Comparison of ENCODE assay signal across 8 cellular contexts in the genomic region with DNA sequence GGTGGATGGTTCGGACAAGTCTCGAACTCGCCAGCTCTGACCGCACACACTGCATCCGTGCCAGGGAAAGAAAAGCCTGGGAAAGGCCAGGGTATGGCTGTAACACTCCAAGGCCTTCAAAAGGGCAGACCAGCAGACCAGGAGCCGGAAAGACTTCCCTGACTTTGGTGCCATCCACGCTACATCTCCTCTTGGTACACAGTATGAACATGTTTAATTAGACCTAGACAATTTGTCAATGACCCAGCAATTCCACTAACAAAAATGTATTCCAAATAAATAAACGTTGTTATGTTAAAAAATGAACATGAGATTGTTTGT. TPM values are rescaled to one million over a fixed set of nuclear protein-coding genes. Genes with fewer than 3 reads are reported as not detected.
DNase-seq lines count a peak whose midpoint lies in the region; ATAC-seq, FAIRE-seq and TF ChIP-seq lines count a peak whose summit lies in the region.

No MANE protein-coding gene starts in this region.

- H3K27me3 Mint-ChIP-seq in activated CD4-positive, alpha-beta T cell treated with anti-CD3 and anti-CD28 coated beads for 36 hours, result no peaks in the 10 kb centered on the region

- intact Hi-C loops in activated CD4-positive, alpha-beta T cell treated with anti-CD3 and anti-CD28 coated beads for 36 hours (cut with DNase I, micrococcal nuclease), result loop anchor here (1.0 to 5.0 kb wide), 5 partner anchors 17 to 1447 kb away; partner anchors contain the start of genes G6PC3 (in 1 of the 2), HROB (in 1 of the 2) and PLEKHH3 (in 1 of the 2)
- intact Hi-C loops in HepG2 (cut with micrococcal nuclease; ENCODE audit: unreplicated experiment), result loop anchor here (2.0 to 5.0 kb wide), 2 partner anchors 13 to 43 kb away; no protein-coding TSS in a partner anchor

- TF ChIP-seq RAD21 in HepG2 (CRISPR knock-in tag; IDR thresholded peaks at IDR 0.05), result no peak

- H3K9me3 Mint-ChIP-seq in activated CD4-positive, alpha-beta T cell treated with anti-CD3 and anti-CD28 coated beads for 36 hours (ENCODE audit: low read depth), result no peaks in the 10 kb centered on the region

- H3K27me3 ChIP-seq in HepG2 (ENCODE audit: control insufficient read depth in 1 of 2, insufficient read depth in 2 of 2, low read length in 2 of 2) (peaks cover 2 to 11% of the 10 kb centered on the region in 2 experiments; a peak in 2 of 5 replicates), thoracic aorta (replicated peaks; ENCODE audit: insufficient read depth) (no peaks in the 10 kb centered on the region)

- POLR2A ChIA-PET in activated CD4-positive, alpha-beta T cell treated with anti-CD3 and anti-CD28 coated beads for 36 hours (lab: Charles Lee), result interaction anchor here (0.6 to 1.8 kb wide), 7 partner anchors 12 to 67 kb away, joined by 3 to 13 read pairs (median 4); partner anchors contain the start of gene TMUB2
- POLR2A ChIA-PET in HepG2 (lab: Yijun Ruan, JAX), result interaction anchor here (0.7 to 4.1 kb wide), 22 partner anchors 9 to 222 kb away, joined by 3 to 83 read pairs (median 8); partner anchors contain the start of genes ATXN7L3, G6PC3, TMEM101 and TMUB2

- H3K27ac Mint-ChIP-seq in activated CD4-positive, alpha-beta T cell treated with anti-CD3 and anti-CD28 coated beads for 36 hours, result peak overlapping the region; percentile 97

- H3K4me2 ChIP-seq in HepG2 (ENCODE audit: low read depth, low read length), result peak overlapping the region; percentile 88

- peak; percentile 39 for FAIRE-seq in HepG2 (lab: Jason Lieb, UNC)

- H3K79me2 ChIP-seq in HepG2 (ENCODE audit: insufficient read depth, low read length), result peaks cover 3% of the 10 kb centered on the region

- peak overlapping the region; percentile 45 for H2AFZ ChIP-seq in HepG2 (ENCODE audit: low read length)

- TF ChIP-seq POLR2A in HepG2 (IDR thresholded peaks at IDR 0.05; ENCODE audit: insufficient read depth in 1 of 2, low read depth in 2 of 2, low read length in 2 of 2), result no peak

- peak overlapping the region; percentile 87 for H3K4me3 Mint-ChIP-seq in activated CD4-positive, alpha-beta T cell treated with anti-CD3 and anti-CD28 coated beads for 36 hours

- ATAC-seq in activated CD4-positive, alpha-beta T cell treated with anti-CD3 and anti-CD28 coated beads for 36 hours, result peak; percentile 3
- ATAC-seq in HepG2 (no peak; the same call in 2 of the 3 replicates), thoracic aorta (ENCODE audit: insufficient number of reproducible peaks, low FRiP score, low read depth) (no peak), HG02970 (IDR thresholded peaks at IDR 0.05; ENCODE audit: low FRiP score, unreplicated experiment) (no peak)

- H3K4me1 ChIP-seq in HepG2 (ENCODE audit: insufficient read depth, low read length) (peaks cover 57% of the 10 kb centered on the region), thoracic aorta (ENCODE audit: control insufficient read depth in 1 of 2, low read depth in 2 of 2) (peaks cover 27 to 35% of the 10 kb centered on the region in 2 donors)

- H3K36me3 ChIP-seq in HepG2 (replicated peaks in 1 of 2; ENCODE audit: control insufficient read depth in 1 of 2, insufficient read depth in 2 of 2, low read length in 2 of 2), result no peaks in the 10 kb centered on the region
- no peaks in the 10 kb centered on the region for H3K36me3 ChIP-seq in thoracic aorta

- H3K4me3 ChIP-seq in HepG2 (replicated peaks in 1 of 3; ENCODE audit: insufficient read depth in 1 of 3, low read depth in 2 of 3, low read length in 3 of 3) (peak overlapping the region; percentile 80 to 97 (median 84)), thoracic aorta (peak overlapping the region; percentile 99)

- no peaks in the 10 kb centered on the region for H3K36me3 Mint-ChIP-seq in activated CD4-positive, alpha-beta T cell treated with anti-CD3 and anti-CD28 coated beads for 36 hours (ENCODE audit: low read depth)

- peak overlapping the region; percentile 96 for H3K27ac ChIP-seq in angular gyrus (ENCODE audit: low read depth, low read length)
- peak overlapping the region; percentile 81 for H3K27ac ChIP-seq in HepG2 (ENCODE audit: extremely low read length, insufficient read depth, low read length)
- H3K27ac ChIP-seq in thoracic aorta, result peak overlapping the region; percentile 84 to 97

- TF ChIP-seq EP300 in HepG2 (IDR thresholded peaks at IDR 0.05; ENCODE audit: low read depth in 2 of 2, low read length in 2 of 2) (no peak), HepG2 (CRISPR knock-in tag; IDR thresholded peaks at IDR 0.05; ENCODE audit: borderline replicate concordance) (no peak)

- peaks cover 20% of the 10 kb centered on the region for H3K4me1 Mint-ChIP-seq in activated CD4-positive, alpha-beta T cell treated with anti-CD3 and anti-CD28 coated beads for 36 hours

- H4K20me1 ChIP-seq in HepG2 (ENCODE audit: insufficient read depth, low read length), result peaks cover 25% of the 10 kb centered on the region; the same call in 1 of the 2 replicates

- BruUV-seq in HepG2 (replicated peaks; lab: Mats Ljungman, UMichigan), result TSS peak; percentile 94

- WGBS in HepG2 (ENCODE audit: low lambda C conversion rate), result 4% methylated on average over 8 of the region's 8 CpGs

- TF ChIP-seq CTCF in HepG2 (CRISPR knock-in tag; IDR thresholded peaks at IDR 0.05), result no peak
- no peak for TF ChIP-seq CTCF in thoracic aorta (IDR thresholded peaks at IDR 0.05)

- H3K9me3 ChIP-seq in HepG2 (ENCODE audit: low read length) (no peaks in the 10 kb centered on the region), thoracic aorta (no peaks in the 10 kb centered on the region)

- no peak for DNase-seq in activated CD4-positive, alpha-beta T cell treated with anti-CD3 and anti-CD28 coated beads for 36 hours
- DNase-seq in activated CD4-positive, alpha-beta T cell treated with anti-CD3 and anti-CD28 coated beads for 1 hour, result no peak
- DNase-seq in HepG2 (ENCODE audit: low spot score) (no peak), thoracic aorta (ENCODE audit: low spot score) (no peak), ecto neural progenitor cell (ENCODE audit: low spot score) (no peak)
- no peak for DNase-seq in central memory CD4-positive, alpha-beta T cell

- peak overlapping the region; percentile 90 for H3K9ac ChIP-seq in HepG2 (ENCODE audit: insufficient read depth, low read depth, low read length)

- CTCF ChIA-PET in activated CD4-positive, alpha-beta T cell treated with anti-CD3 and anti-CD28 coated beads for 36 hours (lab: Charles Lee), result interaction anchor here (0.6 to 2.0 kb wide), 18 partner anchors 8 to 237 kb away, joined by 3 to 6 read pairs (median 3); partner anchors contain the start of genes G6PC3 and MPP2
- CTCF ChIA-PET in HepG2 (lab: Yijun Ruan, JAX; ENCODE audit: low intra/inter-chr PET ratio, low total read pairs), result interaction anchor here (1.7 to 2.5 kb wide), 3 partner anchors 9 to 40 kb away, joined by 4 to 21 read pairs (median 8); partner anchors contain the start of gene HROB

- in situ Hi-C loops in HepG2 (cut with HindIII; ENCODE audit: extremely low pct_ligation_motif_present, low pct_unique_long_range_greater_than_20kb), result loop anchor here (5.0 kb wide), 1 partner anchor 42 kb away; no protein-coding TSS in a partner anchor

RNA-seq across cellular contexts. Expression of gene HDAC5, which starts 0.6 kb away (rescaled TPM):
- total RNA-seq in activated CD4-positive, alpha-beta T cell treated with anti-CD3 and anti-CD28 coated beads for 36 hours, result 10 to 100 TPM; 16.5 to 22.0 TPM
- total RNA-seq in HepG2 (2016; rRNA removed; fragmentation: Illumina TruSeq; extraction: Trizol) (34.0 and 46.4 TPM in 2 replicates), thoracic aorta (100 to 1,000 TPM in 1 of 2 donors, 10 to 100 TPM in 1; 76.9 to 115 TPM)
- 9.5 and 10.8 TPM in 2 replicates for total RNA-seq in HepG2 (2016; cell fraction: cytosol; rRNA removed; fragmentation: Illumina TruSeq; extraction: Trizol; ENCODE audit: low read depth)
- 32.6 and 44.0 TPM in 2 replicates for total RNA-seq in HepG2 (2016; cell fraction: insoluble cytoplasmic fraction; rRNA removed; fragmentation: Illumina TruSeq; extraction: Trizol)
- 18.6 and 21.1 TPM in 2 replicates for total RNA-seq in HepG2 (2016; cell fraction: membrane; rRNA removed; fragmentation: Illumina TruSeq; extraction: Trizol)
- total RNA-seq in HepG2 (2016; cell fraction: nucleus; rRNA removed; fragmentation: Illumina TruSeq; extraction: Trizol), result 37.8 and 39.5 TPM in 2 replicates
- polyA plus RNA-seq in HepG2 (2011; rRNA removed), result 85.4 and 140 TPM in 2 replicates
- polyA plus RNA-seq in HepG2 (2011; cell fraction: cytosol; rRNA removed), result 66.8 and 91.0 TPM in 2 replicates
- 179 and 189 TPM in 2 replicates for polyA plus RNA-seq in HepG2 (2011; cell fraction: nucleus; rRNA removed)
- 88.1 and 102 TPM in 2 replicates for polyA plus RNA-seq in HepG2 (2012)
- polyA plus RNA-seq in HepG2 (2016; cell fraction: cytosol; fragmentation: Illumina TruSeq; extraction: Trizol; ENCODE audit: low read depth), result 3.3 and 3.4 TPM in 2 replicates
- polyA plus RNA-seq in HepG2 (2016; cell fraction: insoluble cytoplasmic fraction; fragmentation: Illumina TruSeq; extraction: Trizol; ENCODE audit: low read depth), result 24.1 and 29.9 TPM in 2 replicates
- 9.7 and 10.3 TPM in 2 replicates for polyA plus RNA-seq in HepG2 (2016; cell fraction: membrane; fragmentation: Illumina TruSeq; extraction: Trizol; ENCODE audit: low read depth)
- polyA plus RNA-seq in HepG2 (2016; cell fraction: nucleus; fragmentation: Illumina TruSeq; extraction: Trizol; ENCODE audit: insufficient read depth, low read depth), result 56.7 and 66.5 TPM in 2 replicates
- polyA minus RNA-seq in HepG2 (2011; rRNA and poly(A)+ RNA removed; ENCODE audit: low replicate concordance), result 59.4 and 315 TPM in 2 replicates
- 82.1 and 94.7 TPM in 2 replicates for polyA minus RNA-seq in HepG2 (2011; cell fraction: cytosol; rRNA and poly(A)+ RNA removed)
- polyA minus RNA-seq in HepG2 (2011; cell fraction: nucleus; rRNA and poly(A)+ RNA removed), result 68.9 and 78.6 TPM in 2 replicates

RNA-seq across cellular contexts. Expression of gene HROB, which starts 17.7 kb away (rescaled TPM):
- total RNA-seq in activated CD4-positive, alpha-beta T cell treated with anti-CD3 and anti-CD28 coated beads for 36 hours, result 10 to 100 TPM; 17.1 to 23.3 TPM
- total RNA-seq in HepG2 (2016; rRNA removed; fragmentation: Illumina TruSeq; extraction: Trizol) (6.7 and 7.1 TPM in 2 replicates), thoracic aorta (1 to 10 TPM in 1 of 2 donors, under 1 TPM in 1; 0.85 to 2.6 TPM)
- total RNA-seq in HepG2 (2016; cell fraction: cytosol; rRNA removed; fragmentation: Illumina TruSeq; extraction: Trizol; ENCODE audit: low read depth), result 5.6 and 7.4 TPM in 2 replicates
- total RNA-seq in HepG2 (2016; cell fraction: insoluble cytoplasmic fraction; rRNA removed; fragmentation: Illumina TruSeq; extraction: Trizol), result 5.5 and 5.6 TPM in 2 replicates
- total RNA-seq in HepG2 (2016; cell fraction: membrane; rRNA removed; fragmentation: Illumina TruSeq; extraction: Trizol), result 5.5 and 5.6 TPM in 2 replicates
- 5.1 and 5.5 TPM in 2 replicates for total RNA-seq in HepG2 (2016; cell fraction: nucleus; rRNA removed; fragmentation: Illumina TruSeq; extraction: Trizol)
- polyA plus RNA-seq in HepG2 (2011; rRNA removed), result 5.0 and 6.1 TPM in 2 replicates
- 3.3 and 4.0 TPM in 2 replicates for polyA plus RNA-seq in HepG2 (2011; cell fraction: cytosol; rRNA removed)
- 7.3 and 8.7 TPM in 2 replicates for polyA plus RNA-seq in HepG2 (2011; cell fraction: nucleus; rRNA removed)
- polyA plus RNA-seq in HepG2 (2012), result 2.5 and 4.8 TPM in 2 replicates
- 1.4 and 1.5 TPM in 2 replicates for polyA plus RNA-seq in HepG2 (2016; cell fraction: cytosol; fragmentation: Illumina TruSeq; extraction: Trizol; ENCODE audit: low read depth)
- polyA plus RNA-seq in HepG2 (2016; cell fraction: insoluble cytoplasmic fraction; fragmentation: Illumina TruSeq; extraction: Trizol; ENCODE audit: low read depth), result 6.2 and 7.5 TPM in 2 replicates
- polyA plus RNA-seq in HepG2 (2016; cell fraction: membrane; fragmentation: Illumina TruSeq; extraction: Trizol; ENCODE audit: low read depth), result 2.2 and 3.0 TPM in 2 replicates
- 14.2 and 16.9 TPM in 2 replicates for polyA plus RNA-seq in HepG2 (2016; cell fraction: nucleus; fragmentation: Illumina TruSeq; extraction: Trizol; ENCODE audit: insufficient read depth, low read depth)
- polyA minus RNA-seq in HepG2 (2011; rRNA and poly(A)+ RNA removed; ENCODE audit: low replicate concordance), result 11.6 and 25.6 TPM in 2 replicates
- polyA minus RNA-seq in HepG2 (2011; cell fraction: cytosol; rRNA and poly(A)+ RNA removed), result 2.7 and 4.6 TPM in 2 replicates
- 3.9 and 4.5 TPM in 2 replicates for polyA minus RNA-seq in HepG2 (2011; cell fraction: nucleus; rRNA and poly(A)+ RNA removed)

RNA-seq across cellular contexts. Expression of gene ASB16, which starts 46.4 kb away (rescaled TPM):
- total RNA-seq in activated CD4-positive, alpha-beta T cell treated with anti-CD3 and anti-CD28 coated beads for 36 hours, result under 1 TPM; 0.14 TPM
- total RNA-seq in HepG2 (2016; rRNA removed; fragmentation: Illumina TruSeq; extraction: Trizol), result 0.07 TPM in 1 of 2 replicates, not detected in the other
- not detected in 2 replicates for total RNA-seq in HepG2 (2016; cell fraction: cytosol; rRNA removed; fragmentation: Illumina TruSeq; extraction: Trizol; ENCODE audit: low read depth)
- not detected in 2 replicates for total RNA-seq in HepG2 (2016; cell fraction: insoluble cytoplasmic fraction; rRNA removed; fragmentation: Illumina TruSeq; extraction: Trizol)
- total RNA-seq in HepG2 (2016; cell fraction: membrane; rRNA removed; fragmentation: Illumina TruSeq; extraction: Trizol), result not detected in 2 replicates
- not detected in 2 replicates for total RNA-seq in HepG2 (2016; cell fraction: nucleus; rRNA removed; fragmentation: Illumina TruSeq; extraction: Trizol)
- 0.05 TPM in 1 of 2 replicates, not detected in the other for polyA plus RNA-seq in HepG2 (2011; rRNA removed)
- polyA plus RNA-seq in HepG2 (2011; cell fraction: cytosol; rRNA removed), result 0.04 and 0.10 TPM in 2 replicates
- 0.45 and 0.47 TPM in 2 replicates for polyA plus RNA-seq in HepG2 (2011; cell fraction: nucleus; rRNA removed)
- polyA plus RNA-seq in HepG2 (2012), result 0.47 and 0.64 TPM in 2 replicates
- not detected in 2 replicates for polyA plus RNA-seq in HepG2 (2016; cell fraction: cytosol; fragmentation: Illumina TruSeq; extraction: Trizol; ENCODE audit: low read depth)
- not detected in 2 replicates for polyA plus RNA-seq in HepG2 (2016; cell fraction: insoluble cytoplasmic fraction; fragmentation: Illumina TruSeq; extraction: Trizol; ENCODE audit: low read depth)
- not detected in 2 replicates for polyA plus RNA-seq in HepG2 (2016; cell fraction: membrane; fragmentation: Illumina TruSeq; extraction: Trizol; ENCODE audit: low read depth)
- polyA plus RNA-seq in HepG2 (2016; cell fraction: nucleus; fragmentation: Illumina TruSeq; extraction: Trizol; ENCODE audit: insufficient read depth, low read depth), result not detected in 2 replicates
- polyA minus RNA-seq in HepG2 (2011; rRNA and poly(A)+ RNA removed; ENCODE audit: low replicate concordance), result 0.09 and 0.40 TPM in 2 replicates
- not detected in 2 replicates for polyA minus RNA-seq in HepG2 (2011; cell fraction: cytosol; rRNA and poly(A)+ RNA removed)
- not detected in 2 replicates for polyA minus RNA-seq in HepG2 (2011; cell fraction: nucleus; rRNA and poly(A)+ RNA removed)
- total RNA-seq in thoracic aorta, result 1 to 10 TPM; 2.3 to 3.9 TPM

RNA-seq across cellular contexts. Expression of gene G6PC3, which starts 53.5 kb away (rescaled TPM):
- 10 to 100 TPM; 21.3 to 22.0 TPM for total RNA-seq in activated CD4-positive, alpha-beta T cell treated with anti-CD3 and anti-CD28 coated beads for 36 hours
- 18.8 and 38.5 TPM in 2 replicates for total RNA-seq in HepG2 (2016; rRNA removed; fragmentation: Illumina TruSeq; extraction: Trizol)
- total RNA-seq in HepG2 (2016; cell fraction: cytosol; rRNA removed; fragmentation: Illumina TruSeq; extraction: Trizol; ENCODE audit: low read depth), result 8.6 and 14.9 TPM in 2 replicates
- 17.5 and 37.8 TPM in 2 replicates for total RNA-seq in HepG2 (2016; cell fraction: insoluble cytoplasmic fraction; rRNA removed; fragmentation: Illumina TruSeq; extraction: Trizol)
- 16.0 and 22.0 TPM in 2 replicates for total RNA-seq in HepG2 (2016; cell fraction: membrane; rRNA removed; fragmentation: Illumina TruSeq; extraction: Trizol)
- 40.7 and 44.5 TPM in 2 replicates for total RNA-seq in HepG2 (2016; cell fraction: nucleus; rRNA removed; fragmentation: Illumina TruSeq; extraction: Trizol)
- polyA plus RNA-seq in HepG2 (2011; rRNA removed), result 75.8 and 76.1 TPM in 2 replicates
- 79.2 and 116 TPM in 2 replicates for polyA plus RNA-seq in HepG2 (2011; cell fraction: cytosol; rRNA removed)
- polyA plus RNA-seq in HepG2 (2011; cell fraction: nucleus; rRNA removed), result 46.2 and 49.1 TPM in 2 replicates
- 40.3 and 62.7 TPM in 2 replicates for polyA plus RNA-seq in HepG2 (2012)
- 24.5 and 33.4 TPM in 2 replicates for polyA plus RNA-seq in HepG2 (2016; cell fraction: cytosol; fragmentation: Illumina TruSeq; extraction: Trizol; ENCODE audit: low read depth)
- 41.7 and 46.0 TPM in 2 replicates for polyA plus RNA-seq in HepG2 (2016; cell fraction: insoluble cytoplasmic fraction; fragmentation: Illumina TruSeq; extraction: Trizol; ENCODE audit: low read depth)
- 39.8 and 42.2 TPM in 2 replicates for polyA plus RNA-seq in HepG2 (2016; cell fraction: membrane; fragmentation: Illumina TruSeq; extraction: Trizol; ENCODE audit: low read depth)
- polyA plus RNA-seq in HepG2 (2016; cell fraction: nucleus; fragmentation: Illumina TruSeq; extraction: Trizol; ENCODE audit: insufficient read depth, low read depth), result 126 and 134 TPM in 2 replicates
- polyA minus RNA-seq in HepG2 (2011; rRNA and poly(A)+ RNA removed; ENCODE audit: low replicate concordance), result 232 and 267 TPM in 2 replicates
- 41.8 and 52.8 TPM in 2 replicates for polyA minus RNA-seq in HepG2 (2011; cell fraction: cytosol; rRNA and poly(A)+ RNA removed)
- polyA minus RNA-seq in HepG2 (2011; cell fraction: nucleus; rRNA and poly(A)+ RNA removed), result 25.0 and 33.2 TPM in 2 replicates
- total RNA-seq in thoracic aorta, result 10 to 100 TPM; 26.4 to 54.6 TPM

RNA-seq across cellular contexts. Expression of gene LSM12, which starts 57.6 kb away (rescaled TPM):
- total RNA-seq in activated CD4-positive, alpha-beta T cell treated with anti-CD3 and anti-CD28 coated beads for 36 hours, result 100 to 1,000 TPM in 1 of 2 experiments, 10 to 100 TPM in 1; 93.1 to 102 TPM
- 52.8 and 58.4 TPM in 2 replicates for total RNA-seq in HepG2 (2016; rRNA removed; fragmentation: Illumina TruSeq; extraction: Trizol)
- 33.1 and 35.6 TPM in 2 replicates for total RNA-seq in HepG2 (2016; cell fraction: cytosol; rRNA removed; fragmentation: Illumina TruSeq; extraction: Trizol; ENCODE audit: low read depth)
- 54.1 and 58.0 TPM in 2 replicates for total RNA-seq in HepG2 (2016; cell fraction: insoluble cytoplasmic fraction; rRNA removed; fragmentation: Illumina TruSeq; extraction: Trizol)
- total RNA-seq in HepG2 (2016; cell fraction: membrane; rRNA removed; fragmentation: Illumina TruSeq; extraction: Trizol), result 83.5 and 84.1 TPM in 2 replicates
- total RNA-seq in HepG2 (2016; cell fraction: nucleus; rRNA removed; fragmentation: Illumina TruSeq; extraction: Trizol), result 32.8 and 34.5 TPM in 2 replicates
- polyA plus RNA-seq in HepG2 (2011; rRNA removed), result 43.3 and 55.7 TPM in 2 replicates
- 39.5 and 49.1 TPM in 2 replicates for polyA plus RNA-seq in HepG2 (2011; cell fraction: cytosol; rRNA removed)
- polyA plus RNA-seq in HepG2 (2011; cell fraction: nucleus; rRNA removed), result 23.0 and 23.8 TPM in 2 replicates
- polyA plus RNA-seq in HepG2 (2012), result 41.3 and 43.4 TPM in 2 replicates
- polyA plus RNA-seq in HepG2 (2016; cell fraction: cytosol; fragmentation: Illumina TruSeq; extraction: Trizol; ENCODE audit: low read depth), result 42.1 and 49.1 TPM in 2 replicates
- 92.1 and 94.1 TPM in 2 replicates for polyA plus RNA-seq in HepG2 (2016; cell fraction: insoluble cytoplasmic fraction; fragmentation: Illumina TruSeq; extraction: Trizol; ENCODE audit: low read depth)
- polyA plus RNA-seq in HepG2 (2016; cell fraction: membrane; fragmentation: Illumina TruSeq; extraction: Trizol; ENCODE audit: low read depth), result 93.0 and 95.9 TPM in 2 replicates
- polyA plus RNA-seq in HepG2 (2016; cell fraction: nucleus; fragmentation: Illumina TruSeq; extraction: Trizol; ENCODE audit: insufficient read depth, low read depth), result 65.1 and 74.2 TPM in 2 replicates
- 62.0 and 88.5 TPM in 2 replicates for polyA minus RNA-seq in HepG2 (2011; rRNA and poly(A)+ RNA removed; ENCODE audit: low replicate concordance)
- 34.6 and 39.9 TPM in 2 replicates for polyA minus RNA-seq in HepG2 (2011; cell fraction: cytosol; rRNA and poly(A)+ RNA removed)
- 40.4 and 42.5 TPM in 2 replicates for polyA minus RNA-seq in HepG2 (2011; cell fraction: nucleus; rRNA and poly(A)+ RNA removed)
- 10 to 100 TPM; 24.9 to 30.8 TPM for total RNA-seq in thoracic aorta
